In the genomic region with DNA sequence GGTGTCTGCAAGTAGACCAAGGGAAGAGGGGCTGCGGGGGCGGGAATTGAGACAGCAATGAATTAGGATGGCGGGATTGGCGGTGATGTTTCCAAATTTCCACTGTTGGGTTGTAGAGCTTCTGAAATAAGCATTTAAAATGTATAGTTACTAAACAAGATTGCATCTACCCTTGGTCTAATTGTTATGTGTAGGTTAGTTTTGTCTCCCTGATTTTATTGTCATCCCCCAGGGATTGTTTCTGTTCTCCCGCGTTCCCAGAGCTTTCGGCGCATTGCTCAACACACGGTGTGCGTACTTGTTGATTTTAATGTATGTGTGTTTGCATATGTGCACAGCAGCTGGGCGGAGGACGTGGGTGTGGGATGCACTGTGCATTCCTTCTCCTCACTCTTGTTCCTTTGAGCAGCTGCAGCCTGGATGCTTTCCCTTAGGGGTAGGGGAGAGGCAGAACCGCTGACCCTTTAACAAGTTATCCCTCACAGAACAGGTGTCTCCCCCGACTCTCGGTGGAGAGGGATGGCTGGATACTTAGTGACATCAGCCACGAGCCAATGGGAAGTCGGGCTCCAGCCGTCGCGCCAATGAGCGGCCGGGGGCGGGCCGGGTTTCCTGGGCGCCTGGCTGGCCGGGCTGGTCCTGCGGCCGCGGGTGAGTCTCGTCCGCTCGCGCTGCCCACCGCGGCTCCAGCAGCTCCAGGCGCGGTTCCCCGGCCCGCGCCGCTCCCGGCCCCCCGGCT, we compare ENCODE assay signal across 8 cellular contexts. TPM values are rescaled to one million over a fixed set of nuclear protein-coding genes. Genes with fewer than 3 reads are reported as not detected.
DNase-seq lines count a peak whose midpoint lies in the region; ATAC-seq and TF ChIP-seq lines count a peak whose summit lies in the region.

A gene with protein sequence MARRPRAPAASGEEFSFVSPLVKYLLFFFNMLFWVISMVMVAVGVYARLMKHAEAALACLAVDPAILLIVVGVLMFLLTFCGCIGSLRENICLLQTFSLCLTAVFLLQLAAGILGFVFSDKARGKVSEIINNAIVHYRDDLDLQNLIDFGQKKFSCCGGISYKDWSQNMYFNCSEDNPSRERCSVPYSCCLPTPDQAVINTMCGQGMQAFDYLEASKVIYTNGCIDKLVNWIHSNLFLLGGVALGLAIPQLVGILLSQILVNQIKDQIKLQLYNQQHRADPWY (plus strand): TSS at position 613 of the 739 bp plus-strand sequence. CDS start 274 bp downstream, outside the sequence.

- peak within 1 kb of the TSS; percentile 1 to 97 (median 86) for H3K27ac Mint-ChIP-seq in naive thymus-derived CD8-positive, alpha-beta T cell
- H3K27ac Mint-ChIP-seq in stimulated activated memory B cell treated with anti-CD40 and anti-IgM and Interleukin-4, amounts not matched to agents 10 μg/mL and 1 μg/mL and 100 μg/mL, for 72 hours, result peak within 1 kb of the TSS; percentile 95

- peak within 1 kb of the TSS; percentile 90 to 98 (median 96) for H3K4me3 Mint-ChIP-seq in naive thymus-derived CD8-positive, alpha-beta T cell
- H3K4me3 Mint-ChIP-seq in stimulated activated memory B cell treated with anti-CD40 and anti-IgM and Interleukin-4, amounts not matched to agents 10 μg/mL and 1 μg/mL and 100 μg/mL, for 72 hours, result peak within 1 kb of the TSS; percentile 94

- H3K36me3 Mint-ChIP-seq in naive thymus-derived CD8-positive, alpha-beta T cell, result peaks cover 0 to 9% (median 0%) of the 10 kb centered on the region in 3 donors
- peaks cover 37% of the 10 kb centered on the region for H3K36me3 Mint-ChIP-seq in stimulated activated memory B cell treated with anti-CD40 and anti-IgM and Interleukin-4, amounts not matched to agents 10 μg/mL and 1 μg/mL and 100 μg/mL, for 72 hours

- ATAC-seq in GM19468 (IDR thresholded peaks at IDR 0.05; ENCODE audit: extremely low read depth, unreplicated experiment), result peak; percentile 69
- peak; percentile 94 to 96 for ATAC-seq in naive thymus-derived CD8-positive, alpha-beta T cell
- ATAC-seq in stimulated activated memory B cell treated with anti-CD40 and anti-IgM and Interleukin-4, amounts not matched to agents 10 μg/mL and 1 μg/mL and 100 μg/mL, for 72 hours, result peak; percentile 81

- TF ChIP-seq CTCF in fibroblast of mammary gland (conservative IDR thresholded peaks at IDR 0.05; ENCODE audit: control insufficient read depth, insufficient read depth, low read depth, low read length), result no peak

- H3K4me1 Mint-ChIP-seq in naive thymus-derived CD8-positive, alpha-beta T cell, result peaks cover 28 to 55% (median 33%) of the 10 kb centered on the region in 4 donors
- H3K4me1 Mint-ChIP-seq in stimulated activated memory B cell treated with anti-CD40 and anti-IgM and Interleukin-4, amounts not matched to agents 10 μg/mL and 1 μg/mL and 100 μg/mL, for 72 hours, result peaks cover 58% of the 10 kb centered on the region

- H3K4me3 ChIP-seq in fibroblast of mammary gland (ENCODE audit: control insufficient read depth, low read depth, low read length), result peak within 1 kb of the TSS; percentile 40

- no peaks in the 10 kb centered on the region for H3K9me3 Mint-ChIP-seq in naive thymus-derived CD8-positive, alpha-beta T cell
- H3K9me3 Mint-ChIP-seq in stimulated activated memory B cell treated with anti-CD40 and anti-IgM and Interleukin-4, amounts not matched to agents 10 μg/mL and 1 μg/mL and 100 μg/mL, for 72 hours, result no peaks in the 10 kb centered on the region

- DNase-seq in COLO668 (lab: John Stamatoyannopoulos, UW; ENCODE audit: unreplicated experiment) (peak; percentile 82), HPDE6-E6E7 (ENCODE audit: extremely low spot score) (peak; percentile 91), OCI-M1 (lab: John Stamatoyannopoulos, UW) (peak; percentile 58), activated T-helper 1 cell treated with Interleukin-2 at 50 U/mL for 16 hours (ENCODE audit: low read depth) (peak; percentile 29), fibroblast of mammary gland (ENCODE audit: low read depth) (peak; percentile 42)
- peak; percentile 30 to 80 (median 62) for DNase-seq in naive thymus-derived CD8-positive, alpha-beta T cell

- POLR2A ChIA-PET in naive thymus-derived CD8-positive, alpha-beta T cell (lab: Charles Lee), result interaction anchor here (1.0 to 1.4 kb wide), 3 partner anchors 10 to 89 kb away, joined by 4 read pairs; a partner anchor contains a TSS

- H3K27me3 Mint-ChIP-seq in naive thymus-derived CD8-positive, alpha-beta T cell, result peaks cover 0 to 12% (median 0%) of the 10 kb centered on the region in 5 donors
- H3K27me3 Mint-ChIP-seq in stimulated activated memory B cell treated with anti-CD40 and anti-IgM and Interleukin-4, amounts not matched to agents 10 μg/mL and 1 μg/mL and 100 μg/mL, for 72 hours, result no peaks in the 10 kb centered on the region

RNA-seq across cellular contexts. Expression of the gene that starts here (rescaled TPM):
- 10 to 100 TPM; 12.4 to 13.3 TPM for total RNA-seq in naive thymus-derived CD8-positive, alpha-beta T cell
- 10 to 100 TPM in 1 of 3 donors, 1 to 10 TPM in 2; 6.0 to 24.3 (median 6.8) TPM for polyA plus RNA-seq in naive thymus-derived CD8-positive, alpha-beta T cell

Comparison
In these comparisons a context has a peak if more than half of its experiments do, and no peak if none do; other contexts are left out.
1. Peak in every context shown above with its lines: DNase-seq, ATAC-seq and H3K4me3 ChIP-seq.
2. DNase-seq: peak in every context shown above with its lines; median percentile 91 in HPDE6-E6E7; 82 in COLO668; 62 in naive thymus-derived CD8-positive, alpha-beta T cell; 58 in OCI-M1; 42 in fibroblast of mammary gland; 29 in activated T-helper 1 cell treated with Interleukin-2 at 50 U/mL for 16 hours.